In the genomic region with DNA sequence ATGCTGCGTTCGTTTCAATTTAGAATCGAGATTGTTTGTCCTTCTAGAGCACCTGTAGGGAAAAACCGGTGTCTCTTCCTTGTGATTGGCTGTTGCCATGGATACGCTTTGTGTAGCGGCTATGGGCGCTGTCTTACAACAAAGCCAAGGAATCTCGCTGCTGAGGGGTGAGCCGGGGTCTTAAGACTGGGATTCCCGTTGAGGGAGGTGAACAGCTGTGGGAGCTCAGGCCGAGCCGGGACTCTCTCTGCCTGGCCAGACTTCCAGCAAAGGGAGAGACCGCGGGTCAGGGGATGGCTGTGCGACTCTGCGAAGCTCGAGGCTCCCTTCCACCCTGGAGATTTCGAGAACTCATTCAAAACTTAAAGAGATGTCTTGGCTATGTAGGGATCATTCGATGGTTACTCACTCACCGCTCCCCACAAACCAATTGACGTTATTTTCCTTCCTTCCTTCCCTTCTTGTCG, we compare ENCODE assay signal across 7 cellular contexts. TPM values are rescaled to one million over a fixed set of nuclear protein-coding genes. Genes with fewer than 3 reads are reported as not detected.
DNase-seq lines count a peak whose midpoint lies in the region; ATAC-seq and TF ChIP-seq lines count a peak whose summit lies in the region.

A gene with protein sequence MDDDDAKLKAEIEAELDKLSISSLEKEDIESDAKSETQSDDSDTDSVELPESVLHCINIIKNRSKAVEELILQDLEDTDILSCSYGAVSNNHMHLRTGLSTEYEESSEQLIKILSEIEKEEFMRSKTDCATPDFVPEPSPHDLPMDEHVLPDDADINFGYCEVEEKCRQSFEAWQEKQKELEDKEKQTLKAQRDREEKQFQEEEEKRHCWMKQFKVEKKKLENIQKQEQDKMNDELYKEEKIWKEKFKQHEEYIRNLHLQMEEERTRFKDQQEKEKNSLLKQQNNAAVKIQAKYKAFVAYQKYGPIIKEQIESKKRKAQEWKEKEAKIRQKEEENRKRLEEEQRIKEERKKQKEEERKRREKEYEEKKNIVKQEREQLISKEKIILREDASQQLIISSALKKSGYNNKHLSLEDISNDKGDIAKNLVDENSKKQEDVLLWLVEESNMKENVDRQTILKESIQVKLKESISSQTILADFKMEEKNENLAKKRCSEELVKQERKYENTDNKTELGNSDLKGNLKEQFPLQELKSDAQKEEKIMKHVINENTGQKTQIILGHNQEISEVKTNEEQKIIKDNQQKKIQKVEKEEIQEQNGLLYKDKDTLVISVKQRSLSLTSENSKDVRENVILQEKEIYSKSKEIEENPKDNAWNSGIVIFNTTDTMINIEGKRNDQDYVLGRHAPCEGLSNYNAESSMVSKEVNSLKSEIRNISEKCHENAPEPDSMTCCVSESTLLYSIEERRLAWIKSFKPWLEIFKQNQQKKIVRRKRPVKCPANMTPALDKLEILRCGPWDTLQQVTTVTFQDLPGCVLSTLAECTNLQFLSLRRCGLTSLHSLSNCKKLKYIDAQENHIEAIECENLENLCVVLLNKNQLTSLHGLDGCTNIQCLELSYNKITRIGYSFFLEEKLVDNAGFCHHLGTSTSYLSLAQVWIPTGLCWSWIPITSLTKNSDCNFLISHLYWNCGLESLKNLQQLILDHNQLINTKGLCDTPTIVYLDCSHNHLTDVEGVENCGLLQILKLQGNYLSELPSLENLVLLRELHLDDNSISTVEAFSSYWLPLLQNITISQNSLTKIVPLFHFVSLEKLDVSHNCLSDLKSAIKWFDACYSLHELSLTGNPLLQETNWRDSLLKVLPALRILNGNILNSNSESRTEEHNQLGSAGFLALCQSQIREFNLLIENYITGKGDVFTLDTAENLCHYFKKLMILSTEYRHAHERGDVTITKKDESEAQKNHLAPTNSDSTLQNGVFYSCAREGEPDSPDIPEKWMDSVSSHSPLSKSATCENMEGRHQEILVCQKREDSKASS (N-terminal part only) (plus strand): TSS at position 111 of the 467 bp plus-strand sequence. CDS start 1,826 bp downstream, outside the sequence.
A gene (minus strand): TSS at position 37 of the 467 bp plus-strand sequence. CDS start 6,331 bp downstream, outside the sequence.

- H3K4me3 ChIP-seq in duodenal mucosa (ENCODE audit: low read depth in 1 of 2, low read length in 2 of 2): peak within 1 kb of the TSS; percentile 65 to 68

- no peak for TF ChIP-seq POLR2A in GM18505 (IDR thresholded peaks at IDR 0.05; ENCODE audit: borderline replicate concordance, extremely low read depth, insufficient read depth, insufficient read length)

- ATAC-seq in GM18505 (IDR thresholded peaks at IDR 0.05; ENCODE audit: unreplicated experiment) (peak; percentile 98), HG02642 (IDR thresholded peaks at IDR 0.05; ENCODE audit: poor library complexity, unreplicated experiment) (peak; percentile 99), left lobe of liver (peak; percentile 63)

- no peak within 1 kb of the TSS for H3K9ac ChIP-seq in duodenal mucosa (ENCODE audit: low read depth in 1 of 2, low read length in 2 of 2)

- H3K36me3 ChIP-seq in duodenal mucosa (ENCODE audit: control insufficient read depth in 1 of 2, insufficient read depth in 2 of 2, low read length in 2 of 2): no peaks in the 10 kb centered on the region

- H3K27ac ChIP-seq in duodenal mucosa (ENCODE audit: low read depth, low read length): no peak within 1 kb of the TSS

- no peaks in the 10 kb centered on the region for H3K4me1 ChIP-seq in duodenal mucosa (ENCODE audit: control insufficient read depth in 1 of 2, insufficient read depth in 2 of 2, low read length in 2 of 2)

- no peaks in the 10 kb centered on the region for H3K27me3 ChIP-seq in duodenal mucosa (ENCODE audit: control insufficient read depth in 1 of 2, insufficient read depth in 2 of 2, low read length in 2 of 2)

- H3K9me3 ChIP-seq in duodenal mucosa (ENCODE audit: control insufficient read depth in 1 of 2, low read length in 2 of 2): no peaks in the 10 kb centered on the region

- peak; percentile 96 for DNase-seq in NCI-H1417 treated with DMSO at 0.1 percent for 48 hours (lab: John Stamatoyannopoulos, UW)
- DNase-seq in T-helper 22 cell (ENCODE audit: low read depth): peak; percentile 1
- peak; percentile 48 for DNase-seq in left lobe of liver (ENCODE audit: low spot score)
- peak; percentile 7 to 24 for DNase-seq in stimulated activated CD4-positive, alpha-beta T cell treated with anti-CD3 and anti-CD28 coated beads, Interleukin-4, amount 100 ng/mL, for 48 hours (ENCODE audit: low read depth in 2 of 2)

RNA-seq across cellular contexts. Expression of the first gene that starts in this region (rescaled TPM):
- not detected for total RNA-seq in left lobe of liver

RNA-seq across cellular contexts. Expression of the second gene that starts in this region (rescaled TPM):
- total RNA-seq in left lobe of liver: not detected

Comparison
In these comparisons a context has a peak if more than half of its experiments do, and no peak if none do; other contexts are left out.
1. Peak in DNase-seq and ATAC-seq in left lobe of liver; RNA of the genes that start here not detected or under 1 TPM.
2. DNase-seq: peak in every context shown above with its lines; median percentile 96 in NCI-H1417 treated with DMSO at 0.1 percent for 48 hours; 48 in left lobe of liver; 16 in stimulated activated CD4-positive, alpha-beta T cell treated with anti-CD3 and anti-CD28 coated beads, Interleukin-4, amount 100 ng/mL, for 48 hours; 1 in T-helper 22 cell.